Comparison of ENCODE assay signal across 20 cellular contexts in the genomic region with DNA sequence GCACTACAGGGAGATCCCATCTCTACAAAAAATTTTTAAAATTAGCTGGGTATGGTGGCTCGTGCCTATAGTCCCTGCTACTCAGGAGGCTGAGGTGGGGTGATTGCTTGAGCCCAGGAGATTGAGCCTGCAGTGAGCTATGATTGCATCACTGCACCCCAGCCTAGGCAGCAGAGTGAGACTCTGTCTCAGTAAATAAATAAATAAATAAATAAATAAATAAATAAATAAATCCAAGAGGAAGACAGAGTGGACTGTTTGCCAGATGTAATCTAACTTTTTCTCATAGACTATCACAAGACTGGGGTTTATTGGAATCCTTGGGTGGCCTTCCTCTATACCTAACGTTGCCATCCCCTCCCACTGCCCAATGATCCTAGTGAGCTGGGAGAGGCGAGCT.
"Had no signal": no experiment of that assay in that cellular context is flagged by ENCODE, and none has a peak within 500 bp of the region (broad histone marks: within the 10 kb centered on the region; RNA-seq: fewer than 3 reads in every experiment).

No MANE protein-coding gene starts in this region.

- H3K4me3 Mint-ChIP-seq: immature natural killer cell; memory B cell; mesothelial cell of epicardium; nephron progenitor cell; stimulated activated effector memory CD8-positive, alpha-beta T cell treated with anti-CD3 and anti-CD28 coated beads, Interleukin-12 subunit alpha, Interleukin-12 subunit beta, amount 100 ng/mL, for 72 hours; stimulated activated naive CD8-positive, alpha-beta T cell treated with anti-CD3 and anti-CD28 coated beads, Interleukin-15, Interleukin-2, amounts not matched to agents 100 ng/mL and 50 ng/mL, for 24 hours had no signal

- DNase-seq: effector CD8-positive, alpha-beta T cell; gastrocnemius medialis; glutamatergic neuron; immature natural killer cell; left cardiac atrium; left ventricle myocardium inferior; lower lobe of right lung; nephron progenitor cell; retina; stimulated activated CD4-positive, alpha-beta T cell treated with anti-CD3 and anti-CD28 coated beads, Interleukin-4, amount 100 ng/mL, for 1 hour; stimulated activated CD8-positive, alpha-beta memory T cell treated with anti-CD3 and anti-CD28 coated beads, Interleukin-4, amount 100 ng/mL, for 48 hours had no signal

- H3K36me3 ChIP-seq: colonic mucosa, gastrocnemius medialis, left ventricle myocardium inferior, lower lobe of right lung, right lobe of liver, transverse colon had no signal

- H3K27me3 Mint-ChIP-seq: memory B cell; stimulated activated naive CD8-positive, alpha-beta T cell treated with anti-CD3 and anti-CD28 coated beads, Interleukin-15, Interleukin-2, amounts not matched to agents 100 ng/mL and 50 ng/mL, for 24 hours had no signal

- H3K27ac ChIP-seq: colonic mucosa, gastrocnemius medialis, left ventricle myocardium inferior, lower lobe of right lung, psoas muscle, transverse colon had no signal

- H3K9me3 ChIP-seq: colonic mucosa, gastrocnemius medialis, left ventricle myocardium inferior, lower lobe of right lung, psoas muscle, right lobe of liver, transverse colon had no signal

- H3K4me1 ChIP-seq: gastrocnemius medialis, left ventricle myocardium inferior, lower lobe of right lung, psoas muscle had no signal

- ATAC-seq: esophagus mucosa; gastrocnemius medialis; lower lobe of right lung; psoas muscle; stimulated activated effector memory CD8-positive, alpha-beta T cell treated with anti-CD3 and anti-CD28 coated beads, Interleukin-12 subunit alpha, Interleukin-12 subunit beta, amount 100 ng/mL, for 72 hours had no signal

- H3K9me3 Mint-ChIP-seq: immature natural killer cell; memory B cell; mesothelial cell of epicardium; nephron progenitor cell; stimulated activated effector memory CD8-positive, alpha-beta T cell treated with anti-CD3 and anti-CD28 coated beads, Interleukin-12 subunit alpha, Interleukin-12 subunit beta, amount 100 ng/mL, for 72 hours; stimulated activated naive CD8-positive, alpha-beta T cell treated with anti-CD3 and anti-CD28 coated beads, Interleukin-15, Interleukin-2, amounts not matched to agents 100 ng/mL and 50 ng/mL, for 24 hours had no signal

- H3K27ac Mint-ChIP-seq: immature natural killer cell; memory B cell; mesothelial cell of epicardium; nephron progenitor cell; stimulated activated effector memory CD8-positive, alpha-beta T cell treated with anti-CD3 and anti-CD28 coated beads, Interleukin-12 subunit alpha, Interleukin-12 subunit beta, amount 100 ng/mL, for 72 hours had no signal

- H3K4me3 ChIP-seq: colonic mucosa, gastrocnemius medialis, left ventricle myocardium inferior, lower lobe of right lung, psoas muscle, right lobe of liver, transverse colon had no signal

- H3K27me3 ChIP-seq: colonic mucosa, gastrocnemius medialis, right lobe of liver, transverse colon had no signal

- H3K36me3 Mint-ChIP-seq: immature natural killer cell; memory B cell; mesothelial cell of epicardium; stimulated activated effector memory CD8-positive, alpha-beta T cell treated with anti-CD3 and anti-CD28 coated beads, Interleukin-12 subunit alpha, Interleukin-12 subunit beta, amount 100 ng/mL, for 72 hours had no signal
